Comparison of ENCODE assay signal across 9 cellular contexts in genomic region chr6:193773-194310, GRCh38.
DNase-seq lines count a peak whose midpoint lies in the region; ATAC-seq and TF ChIP-seq lines count a peak whose summit lies in the region.
"Had no signal": no experiment of that assay in that cellular context is flagged by ENCODE, and none has a peak within 500 bp of the region (broad histone marks: within the 10 kb centered on the region; RNA-seq: fewer than 3 reads in every experiment).

No MANE protein-coding gene starts in this region.

- ATAC-seq in GM21717 (IDR thresholded peaks at IDR 0.05; ENCODE audit: unreplicated experiment), result peak; percentile 33
- peak; percentile 70 for ATAC-seq in activated B cell treated with CpG ODN at 0.5 μM for 24 hours (ENCODE audit: low read depth)
- peak; percentile 37 for ATAC-seq in mucosa of descending colon

- H3K9me3 ChIP-seq in mucosa of descending colon, result no peaks in the 10 kb centered on the region

- DNase-seq in GM06990 (ENCODE audit: extremely low read depth, insufficient read length) (peak; percentile 82), activated B cell treated with CpG ODN at 0.5 μM for 24 hours (no peak), mucosa of descending colon (no peak), NCI-H1694 treated with DMSO at 0.1 percent for 48 hours (lab: John Stamatoyannopoulos, UW) (no peak), UCSD-AML1 (lab: John Stamatoyannopoulos, UW; ENCODE audit: unreplicated experiment) (no peak), NCI-H510A treated with DMSO at 0.1 percent for 48 hours (lab: John Stamatoyannopoulos, UW) (no peak), cerebellar cortex (ENCODE audit: low spot score) (no peak)
- DNase-seq: DMS53 had no signal

- POLR2A ChIA-PET in activated B cell treated with CpG ODN at 0.5 μM for 24 hours (lab: Charles Lee), result interaction anchor here (0.6 to 7.3 kb wide), 12 partner anchors 10 to 240 kb away, joined by 3 to 69 read pairs (median 4); partner anchors contain the start of genes DUSP22 and IRF4

- TF ChIP-seq CTCF in GM06990 (IDR thresholded peaks at IDR 0.05; ENCODE audit: insufficient read depth, low read length, poor library complexity, severe bottlenecking) (no peak), activated B cell treated with CpG ODN at 0.5 μM for 24 hours (IDR thresholded peaks at IDR 0.05) (no peak), mucosa of descending colon (IDR thresholded peaks at IDR 0.05) (no peak)

- peak overlapping the region; percentile 72 for H3K27ac Mint-ChIP-seq in activated B cell treated with CpG ODN at 0.5 μM for 24 hours

- H3K4me3 ChIP-seq in GM06990 (replicated peaks; ENCODE audit: low read depth, low read length) (no peak overlapping the region), mucosa of descending colon (no peak overlapping the region)

- H3K27me3 ChIP-seq in GM06990 (replicated peaks; ENCODE audit: control insufficient read depth, insufficient read depth, low read length), result no peaks in the 10 kb centered on the region

- peak overlapping the region; percentile 12 for H3K4me3 Mint-ChIP-seq in activated B cell treated with CpG ODN at 0.5 μM for 24 hours

- intact Hi-C loops in activated B cell treated with CpG ODN at 0.5 μM for 24 hours (cut with micrococcal nuclease) (loop anchor here (1.0 kb wide), 1 partner anchor 24 kb away; no protein-coding TSS in a partner anchor), mucosa of descending colon (cut with DNase I, micrococcal nuclease) (no loop called here)

- no peaks in the 10 kb centered on the region for H3K9me3 Mint-ChIP-seq in activated B cell treated with CpG ODN at 0.5 μM for 24 hours

- peaks cover 64% of the 10 kb centered on the region for H3K4me1 Mint-ChIP-seq in activated B cell treated with CpG ODN at 0.5 μM for 24 hours

- no peaks in the 10 kb centered on the region for H3K27me3 Mint-ChIP-seq in activated B cell treated with CpG ODN at 0.5 μM for 24 hours

- CTCF ChIA-PET in activated B cell treated with CpG ODN at 0.5 μM for 24 hours (lab: Charles Lee), result interaction anchor here (1.1 to 1.7 kb wide), 3 partner anchors 22 to 216 kb away, joined by 3 to 6 read pairs (median 4); no protein-coding TSS in a partner anchor

- H3K4me1 ChIP-seq in mucosa of descending colon (ENCODE audit: low read depth), result peaks cover 2% of the 10 kb centered on the region

- no peaks in the 10 kb centered on the region for H3K36me3 Mint-ChIP-seq in activated B cell treated with CpG ODN at 0.5 μM for 24 hours (ENCODE audit: low read depth)

- no peaks in the 10 kb centered on the region for H3K36me3 ChIP-seq in GM06990 (ENCODE audit: control insufficient read depth, insufficient read depth, low read length)
- no peaks in the 10 kb centered on the region for H3K36me3 ChIP-seq in mucosa of descending colon (ENCODE audit: low read depth)
